Comparison of ENCODE assay signal across 6 cellular contexts in genomic region chr9:11506980-11507379, GRCh38.
"Had no signal": no experiment of that assay in that cellular context is flagged by ENCODE, and none has a peak within 500 bp of the region (broad histone marks: within the 10 kb centered on the region; RNA-seq: fewer than 3 reads in every experiment).

No MANE protein-coding gene starts in this region.

- H3K27ac Mint-ChIP-seq: IgD-negative memory B cell had no signal

- H3K4me3 Mint-ChIP-seq: IgD-negative memory B cell had no signal

- DNase-seq: IMR-90, KBM-7, KG1 had no signal

- ATAC-seq: HepG2, K562 had no signal

- H3K27me3 Mint-ChIP-seq: IgD-negative memory B cell had no signal

- H3K4me1 Mint-ChIP-seq: IgD-negative memory B cell had no signal
